Comparison of ENCODE assay signal across 18 cellular contexts in genomic region chr11:2466069-2466801, GRCh38. TPM values are rescaled to one million over a fixed set of nuclear protein-coding genes. Genes with fewer than 3 reads are reported as not detected.
DNase-seq lines count a peak whose midpoint lies in the region; ATAC-seq and TF ChIP-seq lines count a peak whose summit lies in the region.
"Had no signal": no experiment of that assay in that cellular context is flagged by ENCODE, and none has a peak within 500 bp of the region (broad histone marks: within the 10 kb centered on the region; RNA-seq: fewer than 3 reads in every experiment).

No MANE protein-coding gene starts in this region.

- H3K4me2 ChIP-seq in hepatocyte = no peak overlapping the region
- H3K4me2 ChIP-seq: PC-9 had no signal

- no peaks in the 10 kb centered on the region for H3K9me3 Mint-ChIP-seq in central memory CD8-positive, alpha-beta T cell
- H3K9me3 Mint-ChIP-seq: stimulated activated naive CD8-positive, alpha-beta T cell treated with anti-CD3 and anti-CD28 coated beads, Interleukin-15, Interleukin-2, amounts not matched to agents 100 ng/mL and 50 ng/mL, for 24 hours had no signal

- H3K27me3 Mint-ChIP-seq in central memory CD8-positive, alpha-beta T cell = no peaks in the 10 kb centered on the region
- H3K27me3 Mint-ChIP-seq: stimulated activated naive CD8-positive, alpha-beta T cell treated with anti-CD3 and anti-CD28 coated beads, Interleukin-15, Interleukin-2, amounts not matched to agents 100 ng/mL and 50 ng/mL, for 24 hours had no signal

- H3K4me3 ChIP-seq in hepatocyte (no peak overlapping the region), ovary (no peak overlapping the region)
- H3K4me3 ChIP-seq: cardiac muscle cell, left lung, PC-9 had no signal

- H3K27me3 ChIP-seq in hepatocyte (no peaks in the 10 kb centered on the region), ovary (no peaks in the 10 kb centered on the region)
- H3K27me3 ChIP-seq: left lung had no signal

- H3K27ac ChIP-seq in hepatocyte (no peak overlapping the region), ovary (no peak overlapping the region)
- H3K27ac ChIP-seq: cardiac muscle cell, left lung, PC-9 had no signal

- no peak for ATAC-seq in central memory CD8-positive, alpha-beta T cell (replicated peaks; ENCODE audit: extremely low read depth, poor library complexity, severe bottlenecking)
- ATAC-seq: left lung, SK-N-SH treated with all-trans-retinoic acid at 6 μM for 48 hours had no signal

- no peak overlapping the region for H3K27ac Mint-ChIP-seq in central memory CD8-positive, alpha-beta T cell (ENCODE audit: low read depth)
- H3K27ac Mint-ChIP-seq: stimulated activated naive CD8-positive, alpha-beta T cell treated with anti-CD3 and anti-CD28 coated beads, Interleukin-15, Interleukin-2, amounts not matched to agents 100 ng/mL and 50 ng/mL, for 24 hours had no signal

- H3K79me2 ChIP-seq in hepatocyte = no peaks in the 10 kb centered on the region

- H3K9me3 ChIP-seq in hepatocyte (ENCODE audit: low read depth) = no peaks in the 10 kb centered on the region
- no peaks in the 10 kb centered on the region for H3K9me3 ChIP-seq in ovary
- H3K9me3 ChIP-seq: left lung had no signal

- peak overlapping the region; percentile 68 for H3K4me3 Mint-ChIP-seq in central memory CD8-positive, alpha-beta T cell

- no peak overlapping the region for H2AFZ ChIP-seq in hepatocyte
- H2AFZ ChIP-seq: PC-9 had no signal

- TF ChIP-seq EP300 in ovary (IDR thresholded peaks at IDR 0.05) = no peak

- H3K36me3 ChIP-seq in hepatocyte (replicated peaks; ENCODE audit: insufficient read depth, low read depth) (no peaks in the 10 kb centered on the region), ovary (no peaks in the 10 kb centered on the region)
- H3K36me3 ChIP-seq: cardiac muscle cell, left lung had no signal

- peaks cover 14% of the 10 kb centered on the region for H3K4me1 Mint-ChIP-seq in central memory CD8-positive, alpha-beta T cell

- H3K9me2 ChIP-seq in hepatocyte (replicated peaks; ENCODE audit: insufficient read depth) = no peaks in the 10 kb centered on the region

- DNase-seq in activated CD8-positive, alpha-beta memory T cell treated with anti-CD3 and anti-CD28 coated beads for 24 hours = peak; percentile 56
- DNase-seq in activated CD8-positive, alpha-beta memory T cell treated with anti-CD3 and anti-CD28 coated beads, Interleukin-2, amount 50 U/mL, for 4 hours = no peak
- DNase-seq in GM03348 (ENCODE audit: low spot score) (peak; percentile 9), posterior vena cava (ENCODE audit: low spot score) (peak; percentile 54), hepatocyte (ENCODE audit: low spot score) (no peak), UCSD-AML1 (lab: John Stamatoyannopoulos, UW; ENCODE audit: unreplicated experiment) (no peak), ovary (no peak)
- DNase-seq in central memory CD8-positive, alpha-beta T cell (ENCODE audit: low spot score in 2 of 2) = no peak
- DNase-seq: COR-L47, MV-4-11, NCI-H2029, NCI-H526, PC-9 had no signal

- H3K4me1 ChIP-seq in hepatocyte (ENCODE audit: insufficient read depth) = peaks cover 10% of the 10 kb centered on the region
- H3K4me1 ChIP-seq in ovary (ENCODE audit: insufficient read depth) = no peaks in the 10 kb centered on the region

- no peaks in the 10 kb centered on the region for H4K20me1 ChIP-seq in hepatocyte (ENCODE audit: insufficient read depth, poor library complexity, severe bottlenecking)

- intact Hi-C loops in posterior vena cava (cut with DNase I) = no loop called here
- intact Hi-C loops in ovary (cut with DNase I) = no loop called here

- TF ChIP-seq POLR2A in ovary (IDR thresholded peaks at IDR 0.05) = no peak

- 93% methylated on average over 9 of the region's 9 CpGs for WGBS in hepatocyte (ENCODE audit: low lambda C conversion rate, missing lambda C conversion rate)
- WGBS in ovary, 3 donors = 73 to 84% (median 73%) methylated on average over 8 to 9 of the region's 9 CpGs

- TF ChIP-seq CTCF in hepatocyte (IDR thresholded peaks at IDR 0.05; ENCODE audit: poor library complexity) (no peak), ovary (IDR thresholded peaks at IDR 0.05) (no peak)

- peaks cover 6% of the 10 kb centered on the region for H3K36me3 Mint-ChIP-seq in central memory CD8-positive, alpha-beta T cell (ENCODE audit: insufficient read depth)

RNA-seq across cellular contexts. Expression of gene KCNQ1, which starts 21.4 kb away (rescaled TPM):
- total RNA-seq in posterior vena cava (1 to 10 TPM; 4.7 to 7.2 TPM), hepatocyte (1.8 and 4.0 TPM in 2 replicates), ovary (1 to 10 TPM; 1.4 to 9.7 (median 3.8) TPM)
- polyA plus RNA-seq in hepatocyte (4.9 and 6.4 TPM in 2 replicates), ovary (10 to 100 TPM in 1 of 2 donors, 1 to 10 TPM in 1; 2.5 to 17.2 TPM)
- total RNA-seq: PC-9 had no signal

RNA-seq across cellular contexts. Expression of gene TRPM5, which starts 21.9 kb away (rescaled TPM):
- total RNA-seq in posterior vena cava (not detected), hepatocyte (0.07 and 0.32 TPM in 2 replicates), ovary (under 1 TPM in 2 of 7 donors, not detected in 5; 0.08 to 0.11 TPM)
- polyA plus RNA-seq in hepatocyte (0.13 and 0.36 TPM in 2 replicates), ovary (under 1 TPM in 1 of 2 donors, not detected in 1; 0.05 TPM)
- total RNA-seq: left lung, PC-9, pulmonary artery endothelial cell had no signal

Comparison
In these comparisons a context has a peak if more than half of its experiments do, and no peak if none do; other contexts are left out.
1. DNase-seq: peak in activated CD8-positive, alpha-beta memory T cell treated with anti-CD3 and anti-CD28 coated beads for 24 hours (single experiment), GM03348 (single experiment) and posterior vena cava (single experiment); none in activated CD8-positive, alpha-beta memory T cell treated with anti-CD3 and anti-CD28 coated beads, Interleukin-2, amount 50 U/mL, for 4 hours (single experiment), central memory CD8-positive, alpha-beta T cell (0 of 2), hepatocyte (single experiment), UCSD-AML1 (single experiment) and ovary (0 of 5).